Comparison of ENCODE assay signal across 8 cellular contexts in genomic region chr19:49453757-49454248, GRCh38. TPM values are rescaled to one million over a fixed set of nuclear protein-coding genes. Genes with fewer than 3 reads are reported as not detected.
A peak's percentile ranks its signal among the peaks of the same experiment; 100 is the strongest.
DNase-seq lines count a peak whose midpoint lies in the region; TF ChIP-seq lines count a peak whose summit lies in the region.

No MANE protein-coding gene starts in this region.

- intact Hi-C loops in prostate gland (cut with DNase I) = no loop called here

- WGBS in esophagus, 2 donors = 32 to 34% methylated on average over 11 of the region's 11 CpGs
- 51% methylated on average over 11 of the region's 11 CpGs for WGBS in prostate gland

- peak overlapping the region; percentile 95 to 99 (median 98) for H3K27ac ChIP-seq in Peyer's patch
- peak overlapping the region; percentile 91 to 100 for H3K27ac ChIP-seq in esophagus (ENCODE audit: low read depth in 2 of 2, low read length in 1 of 2)
- H3K27ac ChIP-seq in prostate gland = peak overlapping the region; percentile 93 to 95

- H3K27me3 ChIP-seq in GM06990 (replicated peaks; ENCODE audit: control insufficient read depth, insufficient read depth, low read length) = no peaks in the 10 kb centered on the region
- no peaks in the 10 kb centered on the region for H3K27me3 ChIP-seq in Peyer's patch
- no peaks in the 10 kb centered on the region for H3K27me3 ChIP-seq in esophagus (ENCODE audit: control insufficient read depth in 1 of 2, insufficient read depth in 2 of 2, low read length in 2 of 2)
- no peaks in the 10 kb centered on the region for H3K27me3 ChIP-seq in prostate gland (replicated peaks; ENCODE audit: insufficient read depth)

- peak overlapping the region; percentile 86 for H3K4me3 ChIP-seq in GM06990 (replicated peaks; ENCODE audit: low read depth, low read length)
- H3K4me3 ChIP-seq in Peyer's patch = peak overlapping the region; percentile 55 to 86 (median 60)
- H3K4me3 ChIP-seq in esophagus (ENCODE audit: low read depth in 1 of 2, low read length in 2 of 2) = peak overlapping the region; percentile 64 to 75
- H3K4me3 ChIP-seq in prostate gland = peak overlapping the region; percentile 58 to 60

- H3K36me3 ChIP-seq in GM06990 (ENCODE audit: control insufficient read depth, insufficient read depth, low read length) (peaks cover 4% of the 10 kb centered on the region), Peyer's patch (peaks cover 0 to 10% (median 0%) of the 10 kb centered on the region in 3 donors), esophagus (ENCODE audit: control insufficient read depth in 2 of 2, insufficient read depth in 2 of 2, low read length in 1 of 2) (peaks cover 0 to 5% of the 10 kb centered on the region in 2 donors), prostate gland (no peaks in the 10 kb centered on the region)

- TF ChIP-seq CTCF in GM06990 (IDR thresholded peaks at IDR 0.05; ENCODE audit: insufficient read depth, low read length, poor library complexity, severe bottlenecking) = no peak
- TF ChIP-seq CTCF in Peyer's patch (IDR thresholded peaks at IDR 0.05) = no peak
- no peak for TF ChIP-seq CTCF in prostate gland (IDR thresholded peaks at IDR 0.05)

- no peak for TF ChIP-seq POLR2A in Peyer's patch (IDR thresholded peaks at IDR 0.05)
- no peak for TF ChIP-seq POLR2A in prostate gland (IDR thresholded peaks at IDR 0.05)

- DNase-seq in GM06990 (ENCODE audit: extremely low read depth, insufficient read length) = no peak
- no peak for DNase-seq in Peyer's patch
- DNase-seq in prostate gland (ENCODE audit: low spot score) = no peak
- no peak for DNase-seq in NCI-H1417 (lab: John Stamatoyannopoulos, UW)
- DNase-seq in pons (ENCODE audit: low spot score) = no peak
- no peak for DNase-seq in DMS 273 treated with DMSO at 0.1 percent for 48 hours (lab: John Stamatoyannopoulos, UW)
- no peak for DNase-seq in SW480 (ENCODE audit: low spot score)

- no peaks in the 10 kb centered on the region for H3K9me3 ChIP-seq in Peyer's patch
- no peaks in the 10 kb centered on the region for H3K9me3 ChIP-seq in esophagus (ENCODE audit: control insufficient read depth in 2 of 2, insufficient read depth in 1 of 2, low read depth in 1 of 2, low read length in 1 of 2)
- H3K9me3 ChIP-seq in prostate gland = no peaks in the 10 kb centered on the region

- H3K4me1 ChIP-seq in Peyer's patch (peaks cover 3 to 34% (median 13%) of the 10 kb centered on the region in 4 donors), esophagus (ENCODE audit: control insufficient read depth in 2 of 2, insufficient read depth in 2 of 2, low read length in 1 of 2) (peaks cover 0 to under 1% of the 10 kb centered on the region in 2 donors), prostate gland (replicated peaks) (no peaks in the 10 kb centered on the region)

RNA-seq across cellular contexts. Expression of gene ALDH16A1, which starts 0.8 kb away (rescaled TPM):
- total RNA-seq in Peyer's patch (10 to 100 TPM; 33.8 to 53.6 (median 49.1) TPM), prostate gland (10 to 100 TPM; 24.3 to 42.0 TPM)
- polyA plus RNA-seq in esophagus = 10 to 100 TPM; 29.4 to 29.9 TPM

RNA-seq across cellular contexts. Expression of gene PIH1D1, which starts 2.2 kb away (rescaled TPM):
- 100 to 1,000 TPM in 3 of 4 donors, 10 to 100 TPM in 1; 96.2 to 229 (median 115) TPM for total RNA-seq in Peyer's patch
- polyA plus RNA-seq in esophagus = 10 to 100 TPM; 63.5 to 65.3 TPM
- total RNA-seq in prostate gland = 100 to 1,000 TPM in 1 of 2 donors, 10 to 100 TPM in 1; 93.0 to 123 TPM

RNA-seq across cellular contexts. Expression of gene SLC17A7, which starts 12.5 kb away (rescaled TPM):
- 1 to 10 TPM in 3 of 4 donors, not detected in 1; 1.2 to 2.0 (median 1.7) TPM for total RNA-seq in Peyer's patch
- polyA plus RNA-seq in esophagus = under 1 TPM; 0.28 to 0.29 TPM
- under 1 TPM; 0.09 to 0.40 TPM for total RNA-seq in prostate gland

RNA-seq across cellular contexts. Expression of gene FLT3LG, which starts 20.2 kb away (rescaled TPM):
- total RNA-seq in Peyer's patch (10 to 100 TPM in 1 of 4 donors, 1 to 10 TPM in 3; 2.8 to 22.3 (median 5.0) TPM), prostate gland (10 to 100 TPM in 1 of 2 donors, 1 to 10 TPM in 1; 2.9 to 10.7 TPM)
- polyA plus RNA-seq in esophagus = 1 to 10 TPM; 7.2 to 9.5 TPM

RNA-seq across cellular contexts. Expression of gene GFY, which starts 28.6 kb away (rescaled TPM):
- total RNA-seq in Peyer's patch (not detected), prostate gland (not detected)
- polyA plus RNA-seq in esophagus = not detected
